In genomic region chr2:64942693-64943092, GRCh38 we compare ENCODE assay signal across 28 cellular contexts. TPM values are rescaled to one million over a fixed set of nuclear protein-coding genes. Genes with fewer than 3 reads are reported as not detected.
DNase-seq lines count a peak whose midpoint lies in the region; ATAC-seq lines count a peak whose summit lies in the region.
"Had no signal": no experiment of that assay in that cellular context is flagged by ENCODE, and none has a peak within 500 bp of the region (broad histone marks: within the 10 kb centered on the region; RNA-seq: fewer than 3 reads in every experiment).

No MANE protein-coding gene starts in this region.

- peaks cover 33% of the 10 kb centered on the region for H3K4me1 Mint-ChIP-seq in central memory CD8-positive, alpha-beta T cell
- H3K4me1 Mint-ChIP-seq in naive B cell (peaks cover 57 to 95% (median 72%) of the 10 kb centered on the region in 3 donors), T-helper 17 cell (peaks cover 44% of the 10 kb centered on the region)

- peak overlapping the region; percentile 9 for H3K27ac Mint-ChIP-seq in central memory CD8-positive, alpha-beta T cell (ENCODE audit: low read depth)
- peak overlapping the region in 4 of 6 donors; percentile 22 to 94 (median 71) for H3K27ac Mint-ChIP-seq in naive B cell
- no peak overlapping the region for H3K27ac Mint-ChIP-seq in T-helper 17 cell
- H3K27ac Mint-ChIP-seq: activated naive CD8-positive, alpha-beta T cell treated with anti-CD3 and anti-CD28 coated beads for 36 hours; activated T-helper 2 cell treated with anti-CD3 and anti-CD28 coated beads, Interferon-gamma antibody, Interleukin-2, Interleukin-4, amounts not matched to agents 10 μg/mL and 5 μg/mL and 100 μg/mL, durations not matched to agents 14 hours and 24 hours and 36 hours; WTC11 had no signal

- no peaks in the 10 kb centered on the region for H3K9me3 Mint-ChIP-seq in central memory CD8-positive, alpha-beta T cell
- H3K9me3 Mint-ChIP-seq in naive B cell, result no peaks in the 10 kb centered on the region
- H3K9me3 Mint-ChIP-seq: activated naive CD8-positive, alpha-beta T cell treated with anti-CD3 and anti-CD28 coated beads for 36 hours; activated T-helper 2 cell treated with anti-CD3 and anti-CD28 coated beads, Interferon-gamma antibody, Interleukin-2, Interleukin-4, amounts not matched to agents 10 μg/mL and 5 μg/mL and 100 μg/mL, durations not matched to agents 14 hours and 24 hours and 36 hours; natural killer cell; WTC11 had no signal

- no peak for ATAC-seq in central memory CD8-positive, alpha-beta T cell (replicated peaks; ENCODE audit: extremely low read depth, poor library complexity, severe bottlenecking)
- ATAC-seq in naive B cell (ENCODE audit: low read depth in 2 of 2), result no peak
- ATAC-seq in T-helper 17 cell, result no peak
- ATAC-seq: left colon, natural killer cell, WTC11 had no signal

- no peak overlapping the region for H3K4me3 Mint-ChIP-seq in central memory CD8-positive, alpha-beta T cell
- peak overlapping the region in 2 of 8 donors; percentile 45 to 48 for H3K4me3 Mint-ChIP-seq in naive B cell
- no peak overlapping the region for H3K4me3 Mint-ChIP-seq in T-helper 17 cell
- H3K4me3 Mint-ChIP-seq: activated naive CD8-positive, alpha-beta T cell treated with anti-CD3 and anti-CD28 coated beads for 36 hours; natural killer cell; WTC11 had no signal

- DNase-seq in Ammon's horn (ENCODE audit: low spot score) (peak; percentile 62), G401 (ENCODE audit: low spot score) (peak; percentile 21), naive B cell (no peak), NCI-H1694 treated with DMSO at 0.1 percent for 48 hours (lab: John Stamatoyannopoulos, UW) (no peak), T-helper 17 cell (no peak), NCI-H187 (lab: John Stamatoyannopoulos, UW) (no peak)
- no peak for DNase-seq in central memory CD8-positive, alpha-beta T cell (ENCODE audit: low spot score in 2 of 2)
- DNase-seq in activated CD8-positive, alpha-beta memory T cell treated with anti-CD3 and anti-CD28 coated beads, Interleukin-2, amount 50 U/mL, for 4 hours, result no peak
- DNase-seq: ACHN; activated CD4-positive, alpha-beta T cell treated with anti-CD3 and anti-CD28 coated beads, Interleukin-2, amount 50 U/mL, for 4 hours; activated CD8-positive, alpha-beta memory T cell treated with anti-CD3 and anti-CD28 coated beads, Interleukin-2, amount 50 U/mL, for 48 hours; activated naive CD8-positive, alpha-beta T cell treated with anti-CD3 and anti-CD28 coated beads for 36 hours; Calu3; cerebellar nuclear complex; heart left ventricle; left colon; natural killer cell; NCI-H1694; NCI-H524 treated with DMSO at 0.1 percent for 48 hours; RPMI8226; stimulated activated CD4-positive, alpha-beta T cell treated with anti-CD3 and anti-CD28 coated beads, Interleukin-12 subunit alpha, Interleukin-12 subunit beta, amount 100 ng/mL, for 4 hours; stimulated activated CD4-positive, alpha-beta T cell treated with anti-CD3 and anti-CD28 coated beads, Interleukin-4, amount 100 ng/mL, for 24 hours; stimulated activated naive CD4-positive, alpha-beta T cell treated with Interleukin-2 at 50 U/mL for 16 hours had no signal

- H3K36me3 Mint-ChIP-seq in central memory CD8-positive, alpha-beta T cell (ENCODE audit: insufficient read depth), result peaks cover 3% of the 10 kb centered on the region
- H3K36me3 Mint-ChIP-seq in naive B cell (no peaks in the 10 kb centered on the region), T-helper 17 cell (ENCODE audit: low read depth) (peaks cover 5% of the 10 kb centered on the region)
- H3K36me3 Mint-ChIP-seq: activated naive CD8-positive, alpha-beta T cell treated with anti-CD3 and anti-CD28 coated beads for 36 hours; natural killer cell; WTC11 had no signal

- H3K27me3 Mint-ChIP-seq in central memory CD8-positive, alpha-beta T cell, result no peaks in the 10 kb centered on the region
- H3K27me3 Mint-ChIP-seq in naive B cell (no peaks in the 10 kb centered on the region), T-helper 17 cell (peaks cover 20% of the 10 kb centered on the region)
- H3K27me3 Mint-ChIP-seq: activated naive CD8-positive, alpha-beta T cell treated with anti-CD3 and anti-CD28 coated beads for 36 hours had no signal

- in situ Hi-C loops in G401 (cut with HindIII; ENCODE audit: low sequenced_read_pairs), result no loop called here

- no peaks in the 10 kb centered on the region for H3K9me3 ChIP-seq in T-helper 17 cell (ENCODE audit: control insufficient read depth, low read length, poor library complexity, severe bottlenecking)
- H3K9me3 ChIP-seq: ascending aorta, heart left ventricle, thoracic aorta, vagina had no signal

RNA-seq across cellular contexts. Expression of gene SLC1A4, which starts 46.5 kb away (rescaled TPM):
- 2.8 and 3.6 TPM in 2 replicates for total RNA-seq in G401 (2014; rRNA removed; shearing (Covaris generic))
- 1 to 10 TPM; 2.1 to 5.8 (median 3.0) TPM for polyA plus RNA-seq in naive B cell (ENCODE audit: low read depth in 6 of 6)
- total RNA-seq in T-helper 17 cell, result 1 to 10 TPM; 1.7 to 8.0 TPM

Comparison
In these comparisons a context has a peak if more than half of its experiments do, and no peak if none do; other contexts are left out.
1. DNase-seq: peak in Ammon's horn (single experiment) and G401 (single experiment); none in central memory CD8-positive, alpha-beta T cell (0 of 2), naive B cell (single experiment), NCI-H1694 treated with DMSO at 0.1 percent for 48 hours (single experiment), T-helper 17 cell (0 of 3), activated CD8-positive, alpha-beta memory T cell treated with anti-CD3 and anti-CD28 coated beads, Interleukin-2, amount 50 U/mL, for 4 hours (single experiment) and NCI-H187 (0 of 2).